ENCODE assay signal across 22 cellular contexts in the genomic region with DNA sequence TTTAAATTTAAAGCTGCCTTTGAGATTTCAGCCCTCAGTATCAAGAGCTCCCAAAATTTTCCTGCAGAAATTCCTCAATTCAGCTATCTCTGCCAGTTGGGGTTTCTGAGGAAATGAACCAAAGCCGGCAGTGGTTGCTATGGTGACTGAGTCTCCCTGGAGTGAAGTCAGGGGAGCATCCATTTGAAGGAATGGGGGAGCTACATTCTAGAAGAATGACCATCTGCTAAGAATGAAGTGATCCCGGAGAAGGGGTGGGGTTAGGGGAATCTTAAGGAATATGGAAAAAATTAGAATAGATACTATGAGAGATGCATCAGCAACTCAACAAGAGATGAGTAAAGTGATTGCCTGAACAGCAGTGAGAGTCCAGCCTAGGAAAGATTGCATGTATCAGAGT.
A peak's percentile ranks its signal among the peaks of the same experiment; 100 is the strongest.
DNase-seq lines count a peak whose midpoint lies in the region; ATAC-seq and TF ChIP-seq lines count a peak whose summit lies in the region.
"Had no signal": no experiment of that assay in that cellular context is flagged by ENCODE, and none has a peak within 500 bp of the region (broad histone marks: within the 10 kb centered on the region; RNA-seq: fewer than 3 reads in every experiment).

No MANE protein-coding gene starts in this region.

- intact Hi-C loops in heart right ventricle (cut with DNase I) = no loop called here

- H2AFZ ChIP-seq in GM23248 = no peak overlapping the region
- H2AFZ ChIP-seq in osteoblast (ENCODE audit: low read length) = no peak overlapping the region

- no peaks in the 10 kb centered on the region for H3K4me1 ChIP-seq in GM23248 (ENCODE audit: insufficient read depth)
- no peaks in the 10 kb centered on the region for H3K4me1 ChIP-seq in NT2/D1 (ENCODE audit: insufficient read depth, insufficient read length)
- H3K4me1 ChIP-seq in osteoblast (ENCODE audit: insufficient read depth, low read length) = no peaks in the 10 kb centered on the region
- H3K4me1 ChIP-seq in heart right ventricle = no peaks in the 10 kb centered on the region
- H3K4me1 ChIP-seq: body of pancreas, left lung, right atrium auricular region, tibial artery had no signal

- H3K9ac ChIP-seq in GM23248 = no peak overlapping the region
- H3K9ac ChIP-seq in NT2/D1 (ENCODE audit: insufficient read length, low read depth) = no peak overlapping the region

- H3K36me3 ChIP-seq in GM23248 (ENCODE audit: low read depth) = no peaks in the 10 kb centered on the region
- no peaks in the 10 kb centered on the region for H3K36me3 ChIP-seq in NT2/D1 (ENCODE audit: insufficient read depth, insufficient read length, low read length)
- H3K36me3 ChIP-seq in osteoblast (ENCODE audit: insufficient read depth, low read length) = no peaks in the 10 kb centered on the region
- no peaks in the 10 kb centered on the region for H3K36me3 ChIP-seq in heart right ventricle
- H3K36me3 ChIP-seq: left lung, right atrium auricular region, tibial artery had no signal

- H3K4me3 ChIP-seq in GM23248 = no peak overlapping the region
- no peak overlapping the region for H3K4me3 ChIP-seq in NT2/D1 (ENCODE audit: insufficient read length, low read depth)
- H3K4me3 ChIP-seq in osteoblast (ENCODE audit: insufficient read depth, low read length) = no peak overlapping the region
- H3K4me3 ChIP-seq in heart right ventricle = no peak overlapping the region
- H3K4me3 ChIP-seq: body of pancreas, coronary artery, left lung, right atrium auricular region, tibial artery had no signal

- H3K9me3 ChIP-seq in GM23248 (ENCODE audit: low read depth) (no peaks in the 10 kb centered on the region), NT2/D1 (ENCODE audit: insufficient read depth, low read length) (no peaks in the 10 kb centered on the region), osteoblast (ENCODE audit: low read depth, low read length) (no peaks in the 10 kb centered on the region), heart right ventricle (peaks cover 0 to 6% (median 0%) of the 10 kb centered on the region in 11 donors)
- H3K9me3 ChIP-seq: body of pancreas, left lung, right atrium auricular region, tibial artery had no signal

- H3K79me2 ChIP-seq in GM23248 (ENCODE audit: insufficient read depth) (no peaks in the 10 kb centered on the region), osteoblast (ENCODE audit: insufficient read depth, low read length) (no peaks in the 10 kb centered on the region)

- no peaks in the 10 kb centered on the region for H3F3A ChIP-seq in GM23248 (ENCODE audit: insufficient read depth)

- H3K27me3 ChIP-seq in GM23248 (replicated peaks; ENCODE audit: insufficient read depth) (no peaks in the 10 kb centered on the region; the same call in 1 of the 2 replicates), NT2/D1 (ENCODE audit: insufficient read depth, insufficient read length) (no peaks in the 10 kb centered on the region), osteoblast (ENCODE audit: insufficient read depth, low read length) (peaks cover 3% of the 10 kb centered on the region), heart right ventricle (peaks cover 0 to 25% (median 14%) of the 10 kb centered on the region in 7 donors)
- H3K27me3 ChIP-seq: body of pancreas, right atrium auricular region, tibial artery had no signal

- in situ Hi-C loops in GM23248 (cut with MboI) = no loop called here

- no peaks in the 10 kb centered on the region for H4K20me1 ChIP-seq in GM23248 (ENCODE audit: insufficient read depth)
- H4K20me1 ChIP-seq in osteoblast (ENCODE audit: insufficient read depth, low read length) = no peaks in the 10 kb centered on the region

- H3K4me2 ChIP-seq in GM23248 (ENCODE audit: unreplicated experiment) = no peak overlapping the region
- no peak overlapping the region for H3K4me2 ChIP-seq in osteoblast (ENCODE audit: insufficient read depth, low read length)

- ATAC-seq in heart right ventricle = no peak
- ATAC-seq in HG02642 (IDR thresholded peaks at IDR 0.05; ENCODE audit: poor library complexity, unreplicated experiment) = no peak
- ATAC-seq: activated CD8-positive, alpha-beta memory T cell treated with anti-CD3 and anti-CD28 coated beads, Interleukin-2, amount 10 ng/mL, durations not matched to agents 7 days and 5 days; body of pancreas; left lung had no signal

- TF ChIP-seq CTCF in osteoblast (IDR thresholded peaks at IDR 0.05; ENCODE audit: extremely low read depth, low read depth, low read length) = no peak
- TF ChIP-seq CTCF in heart right ventricle (IDR thresholded peaks at IDR 0.05) = no peak

- no peak overlapping the region for H3K27ac ChIP-seq in GM23248
- H3K27ac ChIP-seq in osteoblast (ENCODE audit: low read depth, low read length) = no peak overlapping the region
- no peak overlapping the region for H3K27ac ChIP-seq in heart right ventricle
- H3K27ac ChIP-seq: body of pancreas, coronary artery, left lung, right atrium auricular region, tibial artery had no signal

- peak; percentile 12 for DNase-seq in GM23248
- DNase-seq in NT2/D1 (ENCODE audit: low read depth, low spot score) = peak; percentile 87
- peak; percentile 51 for DNase-seq in iPS DF 4.7 (ENCODE audit: extremely low read depth, low spot score)
- DNase-seq in osteoblast (ENCODE audit: insufficient read length, low spot score, missing footprints) = peak; percentile 65
- DNase-seq in heart right ventricle = no peak
- DNase-seq in DMS153 (lab: John Stamatoyannopoulos, UW) = no peak
- DNase-seq: activated CD4-positive, alpha-beta T cell treated with anti-CD3 and anti-CD28 coated beads for 4 hours; activated CD8-positive, alpha-beta memory T cell treated with anti-CD3 and anti-CD28 coated beads, Interleukin-2, amount 10 ng/mL, durations not matched to agents 7 days and 5 days; AML-193; body of pancreas; HFFc6; KG1; left lung; NCI-H1048; NCI-H2029; NCI-H526; stimulated activated CD4-positive, alpha-beta T cell treated with anti-CD3 and anti-CD28 coated beads, Interleukin-15, amount 100 ng/mL, for 24 hours; SW 1271; tibial artery had no signal

- H3K9me2 ChIP-seq in GM23248 (ENCODE audit: insufficient read depth) = no peaks in the 10 kb centered on the region

- 0 to 2% methylated on average over 2 of the region's 2 CpGs for WGBS in GM23248 (ENCODE audit: low coverage in 1 of 2, low lambda C conversion rate in 2 of 2, missing lambda C conversion rate in 2 of 2), 2 experiments
- 14 to 20% methylated on average over 2 of the region's 2 CpGs for WGBS in heart right ventricle, 2 donors

Comparison
In these comparisons a context has a peak if more than half of its experiments do, and no peak if none do; other contexts are left out.
1. DNase-seq: peak in GM23248 (single experiment), NT2/D1 (single experiment), iPS DF 4.7 (single experiment) and osteoblast (single experiment); none in heart right ventricle (0 of 2) and DMS153 (single experiment).